1 cellular context compared by ENCODE assay signal in the genomic region with DNA sequence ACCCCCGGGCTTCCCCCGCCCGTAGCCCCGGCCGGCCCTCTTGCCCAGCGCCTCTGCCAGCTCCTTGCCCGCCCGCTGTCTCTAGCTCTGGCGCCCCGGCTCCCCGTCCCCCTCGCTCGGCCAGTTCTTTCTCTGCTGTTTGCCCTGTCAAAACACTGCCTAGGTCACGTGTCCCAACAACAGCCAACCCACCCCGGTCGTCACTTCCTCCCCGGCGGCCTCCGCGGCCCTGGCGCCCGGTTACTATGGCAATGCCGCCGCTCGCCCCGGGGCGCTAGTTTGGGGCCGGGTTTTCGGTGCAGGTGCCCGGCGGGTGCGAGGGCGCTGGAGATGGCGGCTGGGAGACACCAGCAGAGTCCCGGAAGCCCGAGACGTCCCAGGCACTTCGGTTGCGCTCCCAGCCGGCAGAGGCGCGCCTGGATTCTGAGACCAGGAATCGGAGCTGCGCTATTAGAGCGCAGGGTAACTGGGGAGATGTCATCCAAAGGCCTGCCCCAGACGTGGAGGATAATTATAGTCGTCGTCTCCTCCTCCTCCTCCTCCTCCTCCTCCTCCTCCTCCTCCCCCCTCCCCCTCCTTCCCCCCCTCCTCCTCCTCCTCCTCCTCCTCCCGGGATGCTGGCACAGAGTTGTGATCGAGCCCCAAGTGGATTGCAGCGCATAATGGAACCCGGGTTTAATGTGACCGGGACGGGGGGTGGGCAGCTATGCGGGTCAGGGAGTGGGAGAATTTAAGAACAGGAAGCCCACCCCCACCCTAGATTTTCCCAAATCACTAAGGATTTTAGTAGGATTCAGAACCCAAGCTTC.
TF ChIP-seq lines count a peak whose summit lies in the region.

A gene with protein sequence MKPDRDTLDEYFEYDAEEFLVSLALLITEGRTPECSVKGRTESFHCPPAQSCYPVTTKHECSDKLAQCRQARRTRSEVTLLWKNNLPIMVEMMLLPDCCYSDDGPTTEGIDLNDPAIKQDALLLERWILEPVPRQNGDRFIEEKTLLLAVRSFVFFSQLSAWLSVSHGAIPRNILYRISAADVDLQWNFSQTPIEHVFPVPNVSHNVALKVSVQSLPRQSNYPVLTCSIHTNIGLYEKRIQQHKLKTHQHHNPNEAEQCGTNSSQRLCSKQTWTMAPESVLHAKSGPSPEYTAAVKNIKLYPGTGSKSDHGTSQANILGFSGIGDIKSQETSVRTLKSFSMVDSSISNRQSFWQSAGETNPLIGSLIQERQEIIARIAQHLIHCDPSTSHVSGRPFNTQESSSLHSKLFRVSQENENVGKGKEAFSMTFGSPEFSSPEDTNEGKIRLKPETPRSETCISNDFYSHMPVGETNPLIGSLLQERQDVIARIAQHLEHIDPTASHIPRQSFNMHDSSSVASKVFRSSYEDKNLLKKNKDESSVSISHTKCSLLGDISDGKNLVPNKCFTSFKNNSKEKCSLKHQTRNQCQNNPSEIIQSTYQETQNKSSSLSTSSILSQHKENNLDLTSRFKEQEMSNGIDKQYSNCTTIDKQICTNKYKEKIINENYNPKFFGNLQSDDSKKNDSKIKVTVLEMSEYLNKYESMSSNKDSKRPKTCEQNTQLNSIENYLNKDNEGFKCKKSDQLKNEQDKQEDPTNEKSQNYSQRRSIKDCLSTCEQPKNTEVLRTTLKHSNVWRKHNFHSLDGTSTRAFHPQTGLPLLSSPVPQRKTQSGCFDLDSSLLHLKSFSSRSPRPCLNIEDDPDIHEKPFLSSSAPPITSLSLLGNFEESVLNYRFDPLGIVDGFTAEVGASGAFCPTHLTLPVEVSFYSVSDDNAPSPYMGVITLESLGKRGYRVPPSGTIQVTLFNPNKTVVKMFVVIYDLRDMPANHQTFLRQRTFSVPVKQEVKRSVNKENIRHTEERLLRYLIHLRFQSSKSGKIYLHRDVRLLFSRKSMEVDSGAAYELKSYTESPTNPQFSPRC (minus strand): TSS at position 157 of the 809 bp plus-strand sequence. CDS start 1,367 bp downstream, outside the sequence.

TF ChIP-seq in HepG2, 621 proteins besides CTCF, POLR2A, EP300 and RAD21 (continued from another document and continues in another):
- TF ChIP-seq, protein P1, sequence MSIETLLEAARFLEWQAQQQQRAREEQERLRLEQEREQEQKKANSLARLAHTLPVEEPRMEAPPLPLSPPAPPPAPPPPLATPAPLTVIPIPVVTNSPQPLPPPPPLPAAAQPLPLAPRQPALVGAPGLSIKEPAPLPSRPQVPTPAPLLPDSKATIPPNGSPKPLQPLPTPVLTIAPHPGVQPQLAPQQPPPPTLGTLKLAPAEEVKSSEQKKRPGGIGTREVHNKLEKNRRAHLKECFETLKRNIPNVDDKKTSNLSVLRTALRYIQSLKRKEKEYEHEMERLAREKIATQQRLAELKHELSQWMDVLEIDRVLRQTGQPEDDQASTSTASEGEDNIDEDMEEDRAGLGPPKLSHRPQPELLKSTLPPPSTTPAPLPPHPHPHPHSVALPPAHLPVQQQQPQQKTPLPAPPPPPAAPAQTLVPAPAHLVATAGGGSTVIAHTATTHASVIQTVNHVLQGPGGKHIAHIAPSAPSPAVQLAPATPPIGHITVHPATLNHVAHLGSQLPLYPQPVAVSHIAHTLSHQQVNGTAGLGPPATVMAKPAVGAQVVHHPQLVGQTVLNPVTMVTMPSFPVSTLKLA (IDR thresholded peaks at IDR 0.05) = peak; percentile 71
- no peak; the same call in 1 of the 2 replicates for TF ChIP-seq ARNT2 (CRISPR knock-in tag; IDR thresholded peaks at IDR 0.05; ENCODE audit: low read depth)
- no peak for TF ChIP-seq SMYD3 (CRISPR knock-in tag; IDR thresholded peaks at IDR 0.05)
- no peak for TF ChIP-seq XBP1 (CRISPR knock-in tag; IDR thresholded peaks at IDR 0.05)
- no peak for TF ChIP-seq ZNF589 (CRISPR knock-in tag; conservative IDR thresholded peaks at IDR 0.05)
- TF ChIP-seq TCF7 (IDR thresholded peaks at IDR 0.05; ENCODE audit: low read depth) = no peak
- TF ChIP-seq SNAPC5 (CRISPR knock-in tag; IDR thresholded peaks at IDR 0.05; ENCODE audit: borderline replicate concordance) = 0 out of 2 replicates have a peak, but pooled peaks have one; percentile 28
- TF ChIP-seq HMG20A (CRISPR knock-in tag; IDR thresholded peaks at IDR 0.05; ENCODE audit: borderline replicate concordance) = no peak
- TF ChIP-seq HNRNPL (IDR thresholded peaks at IDR 0.05; ENCODE audit: low read depth, low read length) = 0 out of 2 replicates have a peak, but pooled peaks have one; percentile 17
- no peak for TF ChIP-seq BRD4 (CRISPR knock-in tag; IDR thresholded peaks at IDR 0.05)
- no peak for TF ChIP-seq IKZF5 (CRISPR knock-in tag; IDR thresholded peaks at IDR 0.05)
- TF ChIP-seq ZNF747 (CRISPR knock-in tag; IDR thresholded peaks at IDR 0.05; ENCODE audit: borderline replicate concordance) = 0 out of 2 replicates have a peak, but pooled peaks have one; percentile 35
- TF ChIP-seq AGO1 (IDR thresholded peaks at IDR 0.05; ENCODE audit: low read depth, low read length, poor library complexity, severe bottlenecking) = no peak
- TF ChIP-seq ZNF350 (CRISPR knock-in tag; IDR thresholded peaks at IDR 0.05; ENCODE audit: borderline replicate concordance, low read depth) = no peak
- no peak for TF ChIP-seq BCLAF1 (IDR thresholded peaks at IDR 0.05)
- TF ChIP-seq KLF6 (CRISPR knock-in tag; IDR thresholded peaks at IDR 0.05) = no peak
- TF ChIP-seq RXRB (CRISPR knock-in tag; IDR thresholded peaks at IDR 0.05; ENCODE audit: borderline replicate concordance) = no peak
- TF ChIP-seq ZNF235 (CRISPR knock-in tag; IDR thresholded peaks at IDR 0.05; ENCODE audit: borderline replicate concordance) = no peak
- no peak for TF ChIP-seq NFYB (CRISPR knock-in tag; IDR thresholded peaks at IDR 0.05)
- no peak for TF ChIP-seq ZNF772 (CRISPR knock-in tag; IDR thresholded peaks at IDR 0.05)
- peak; percentile 70; the same call in 1 of the 2 replicates for TF ChIP-seq KMT2B (CRISPR knock-in tag; IDR thresholded peaks at IDR 0.05)
- TF ChIP-seq ZNF331 (CRISPR knock-in tag; IDR thresholded peaks at IDR 0.05) = 0 out of 2 replicates have a peak, but pooled peaks have one; percentile 18
- 0 out of 2 replicates have a peak, but pooled peaks have one; percentile 12 for TF ChIP-seq CEBPG (CRISPR knock-in tag; IDR thresholded peaks at IDR 0.05)
- TF ChIP-seq SOX5 (CRISPR knock-in tag; IDR thresholded peaks at IDR 0.05; ENCODE audit: borderline replicate concordance) = no peak
- TF ChIP-seq ZSCAN25 (CRISPR knock-in tag; IDR thresholded peaks at IDR 0.05) = no peak
- 0 out of 2 replicates have a peak, but pooled peaks have one; percentile 16 for TF ChIP-seq MIXL1 (CRISPR knock-in tag; IDR thresholded peaks at IDR 0.05)
- TF ChIP-seq ZNF33B (CRISPR knock-in tag; IDR thresholded peaks at IDR 0.05) = no peak; the same call in 1 of the 2 replicates
- peak; percentile 23; the same call in 1 of the 2 replicates for TF ChIP-seq ETV5 (CRISPR knock-in tag; IDR thresholded peaks at IDR 0.05; ENCODE audit: borderline replicate concordance)
- no peak for TF ChIP-seq SOX13 (IDR thresholded peaks at IDR 0.05)
- 0 out of 4 replicates have a peak, but pooled peaks of 1 of the 2 experiments have one; percentile 5 for TF ChIP-seq SOX13 (CRISPR knock-in tag; conservative IDR thresholded peaks at IDR 0.05 in 1 of 2, IDR thresholded peaks at IDR 0.05 in 1 of 2)
- peak; percentile 86; the same call in 2 of the 3 replicates for TF ChIP-seq MXI1 (IDR thresholded peaks at IDR 0.05; ENCODE audit: borderline replicate concordance, low read depth, low read length)
- TF ChIP-seq CBFB (CRISPR knock-in tag; IDR thresholded peaks at IDR 0.05) = no peak
- TF ChIP-seq NFATC3 (CRISPR knock-in tag; IDR thresholded peaks at IDR 0.05) = no peak
- no peak for TF ChIP-seq CBX1 (IDR thresholded peaks at IDR 0.05; ENCODE audit: low read depth)
- peak; percentile 69 for TF ChIP-seq SP2 (CRISPR knock-in tag; IDR thresholded peaks at IDR 0.05)
- TF ChIP-seq ZNF567 (CRISPR knock-in tag; IDR thresholded peaks at IDR 0.05; ENCODE audit: borderline replicate concordance) = no peak
- 0 out of 2 replicates have a peak, but pooled peaks have one; percentile 8 for TF ChIP-seq ZNF749 (CRISPR knock-in tag; IDR thresholded peaks at IDR 0.05; ENCODE audit: borderline replicate concordance)
- TF ChIP-seq PATZ1 (CRISPR knock-in tag; IDR thresholded peaks at IDR 0.05) = peak; percentile 33; the same call in 1 of the 2 replicates
- no peak for TF ChIP-seq NFAT5 (CRISPR knock-in tag; IDR thresholded peaks at IDR 0.05)
